ENCODE assay signal across 8 cellular contexts in the genomic region with DNA sequence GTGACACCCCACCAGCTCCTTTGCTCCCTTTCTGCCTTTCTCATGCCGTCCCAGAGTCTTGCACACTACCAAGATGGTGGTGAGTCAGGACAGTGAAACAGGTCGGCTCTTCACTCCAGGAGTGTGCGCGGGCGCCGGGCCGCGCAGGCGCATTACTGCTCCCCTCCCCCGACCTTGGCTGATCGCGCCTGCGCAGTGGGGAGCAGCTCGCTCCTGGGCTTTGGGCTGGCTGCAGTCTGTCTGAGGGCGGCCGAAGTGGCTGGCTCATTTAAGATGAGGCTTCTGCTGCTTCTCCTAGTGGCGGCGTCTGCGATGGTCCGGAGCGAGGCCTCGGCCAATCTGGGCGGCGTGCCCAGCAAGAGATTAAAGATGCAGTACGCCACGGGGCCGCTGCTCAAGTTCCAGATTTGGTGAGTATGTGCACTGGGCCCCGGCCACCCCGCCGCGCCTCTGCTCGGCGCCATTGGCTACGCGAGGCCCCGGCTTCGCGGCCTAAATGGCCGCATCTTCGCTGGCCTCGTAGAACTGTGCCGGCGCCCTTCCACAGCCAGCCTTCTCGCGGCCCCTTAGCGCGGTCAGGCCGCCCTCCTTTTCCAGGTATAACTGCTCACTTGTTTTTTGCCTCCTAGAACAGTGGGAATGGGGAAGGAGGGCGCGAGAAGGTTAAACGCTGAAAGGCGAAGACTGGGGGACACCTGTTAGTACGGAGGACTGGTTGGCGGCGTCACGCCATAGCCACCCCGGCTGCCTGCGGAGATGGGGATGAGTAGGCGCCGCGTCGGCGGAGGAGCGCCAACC. TPM values are rescaled to one million over a fixed set of nuclear protein-coding genes. Genes with fewer than 3 reads are reported as not detected.
DNase-seq lines count a peak whose midpoint lies in the region; ATAC-seq and TF ChIP-seq lines count a peak whose summit lies in the region.

A gene with protein sequence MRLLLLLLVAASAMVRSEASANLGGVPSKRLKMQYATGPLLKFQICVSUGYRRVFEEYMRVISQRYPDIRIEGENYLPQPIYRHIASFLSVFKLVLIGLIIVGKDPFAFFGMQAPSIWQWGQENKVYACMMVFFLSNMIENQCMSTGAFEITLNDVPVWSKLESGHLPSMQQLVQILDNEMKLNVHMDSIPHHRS (plus strand): TSS at position 232 of the 798 bp plus-strand sequence. CDS start 42 bp downstream, at position 274.

- 0% methylated on average over 45 of the region's 64 CpGs for WGBS in esophagus muscularis mucosa

- no peak for TF ChIP-seq EP300 in esophagus muscularis mucosa (IDR thresholded peaks at IDR 0.05)

- DNase-seq in DMS79 (lab: John Stamatoyannopoulos, UW) (peak; percentile 94), Peyer's patch (peak; percentile 91 to 97 (median 95)), esophagus muscularis mucosa (ENCODE audit: extremely low spot score) (peak; percentile 98), myocyte (ENCODE audit: low read depth) (peak; percentile 96)
- peak; percentile 95 to 96 for DNase-seq in activated T-cell treated with anti-CD3 and anti-CD28 coated beads, Interleukin-2, amount 50 U/mL, for 48 hours
- DNase-seq in stimulated activated CD8-positive, alpha-beta memory T cell treated with anti-CD3 and anti-CD28 coated beads, Interleukin-7, amount 100 ng/mL, for 48 hours (ENCODE audit: extremely low read depth in 1 of 2, low read depth in 1 of 2), result peak; percentile 86 to 90

- H3K27me3 ChIP-seq in KMS-11 (ENCODE audit: insufficient read depth, low read depth), result no peaks in the 10 kb centered on the region
- H3K27me3 ChIP-seq in Peyer's patch, result no peaks in the 10 kb centered on the region
- H3K27me3 ChIP-seq in esophagus muscularis mucosa, result no peaks in the 10 kb centered on the region

- TF ChIP-seq CTCF in KMS-11 (conservative IDR thresholded peaks at IDR 0.05; ENCODE audit: low read depth, low read length) (peak; percentile 5; the same call in 1 of the 2 replicates), Peyer's patch (IDR thresholded peaks at IDR 0.05) (peak in 3 of 6 experiments; percentile 37 to 45 (median 40)), esophagus muscularis mucosa (IDR thresholded peaks at IDR 0.05) (peak in 1 of 3 experiments; percentile 28)

- H2AFZ ChIP-seq in KMS-11 (ENCODE audit: low read depth), result peak within 1 kb of the TSS; percentile 68

- peak within 1 kb of the TSS; percentile 83 for H3K4me3 ChIP-seq in KMS-11 (IDR thresholded peaks at IDR 0.05; ENCODE audit: insufficient read depth, low read depth, low read length)
- peak within 1 kb of the TSS; percentile 63 to 87 (median 74) for H3K4me3 ChIP-seq in Peyer's patch
- H3K4me3 ChIP-seq in esophagus muscularis mucosa, result peak within 1 kb of the TSS; percentile 70 to 84 (median 79)

- peaks cover 61% of the 10 kb centered on the region for H3K4me1 ChIP-seq in KMS-11 (ENCODE audit: low read depth, poor library complexity, severe bottlenecking)
- peaks cover 0 to 47% (median 11%) of the 10 kb centered on the region in 4 donors for H3K4me1 ChIP-seq in Peyer's patch
- H3K4me1 ChIP-seq in esophagus muscularis mucosa, result peaks cover 26 to 62% (median 51%) of the 10 kb centered on the region in 4 donors

- H3K36me3 ChIP-seq in KMS-11 (ENCODE audit: insufficient read depth) (0 out of 2 replicates have a peak, but pooled peaks cover 7% of the 10 kb centered on the region), Peyer's patch (no peaks in the 10 kb centered on the region), esophagus muscularis mucosa (peaks cover 0 to 7% (median 0%) of the 10 kb centered on the region in 4 donors)

- peak within 1 kb of the TSS; percentile 96 for H3K9ac ChIP-seq in KMS-11

- intact Hi-C loops in esophagus muscularis mucosa (cut with DNase I), result loop anchor here (5.0 kb wide), 2 partner anchors 56 to 99 kb away; a partner anchor contains a TSS

- H3K27ac ChIP-seq in KMS-11 (peak within 1 kb of the TSS; percentile 96), Peyer's patch (peak within 1 kb of the TSS; percentile 93 to 99 (median 96)), esophagus muscularis mucosa (replicated peaks in 1 of 4) (peak within 1 kb of the TSS; percentile 90 to 98 (median 96))

- ATAC-seq in GM21723 (IDR thresholded peaks at IDR 0.05; ENCODE audit: unreplicated experiment), result peak; percentile 52

- peaks cover 41% of the 10 kb centered on the region for H4K20me1 ChIP-seq in KMS-11 (ENCODE audit: insufficient read depth)

- H3K4me2 ChIP-seq in KMS-11, result peak within 1 kb of the TSS; percentile 99

- H3K9me3 ChIP-seq in Peyer's patch (no peaks in the 10 kb centered on the region), esophagus muscularis mucosa (no peaks in the 10 kb centered on the region)

- H3K79me2 ChIP-seq in KMS-11 (ENCODE audit: insufficient read depth, low read depth), result peaks cover 95% of the 10 kb centered on the region

- TF ChIP-seq POLR2A in Peyer's patch (IDR thresholded peaks at IDR 0.05) (peak; percentile 96), esophagus muscularis mucosa (IDR thresholded peaks at IDR 0.05; ENCODE audit: low read depth) (peak; percentile 76)

RNA-seq across cellular contexts. Expression of the gene that starts here (rescaled TPM):
- total RNA-seq in Peyer's patch (10 to 100 TPM; 30.5 to 97.6 (median 75.4) TPM), esophagus muscularis mucosa (100 to 1,000 TPM in 1 of 4 donors, 10 to 100 TPM in 3; 34.5 to 124 (median 67.5) TPM), myocyte (110 and 163 TPM in 2 replicates)
- polyA plus RNA-seq in myocyte (2012), result 98.1 TPM

Comparison
In these comparisons a context has a peak if more than half of its experiments do, and no peak if none do; other contexts are left out.
1. Peak in every context shown above with its lines: DNase-seq, ATAC-seq, H3K4me3 ChIP-seq and H3K27ac ChIP-seq.